ENCODE assay signal across 1 cellular context in the genomic region with DNA sequence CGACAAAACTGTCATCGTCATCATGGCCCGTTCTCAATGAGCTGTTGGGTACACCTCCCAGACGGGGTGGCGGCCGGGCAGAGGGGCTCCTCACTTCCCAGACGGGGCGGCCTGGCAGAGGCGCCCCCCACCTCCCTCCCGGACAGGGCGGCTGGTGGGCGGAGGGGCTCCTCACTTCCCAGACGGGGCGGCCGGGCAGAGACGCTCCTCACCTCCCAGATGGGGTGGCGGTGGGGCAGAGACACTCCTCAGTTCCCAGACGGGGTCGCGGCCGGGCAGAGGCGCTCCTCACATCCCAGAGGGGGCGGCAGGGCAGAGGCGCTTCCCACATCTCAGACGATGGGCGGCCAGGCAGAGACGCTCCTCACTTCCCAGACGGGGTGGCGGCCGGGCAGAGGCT.
A peak's percentile ranks its signal among the peaks of the same experiment; 100 is the strongest.
DNase-seq lines count a peak whose midpoint lies in the region; TF ChIP-seq lines count a peak whose summit lies in the region.
"Not testable (repeated sequence)": the region's sequence is repeated elsewhere in the genome, so short reads cannot be mapped to it uniquely, and the experiment has no call there.

No MANE protein-coding gene starts in this region.

- not testable (repeated sequence) for H3K27me3 Mint-ChIP-seq in glutamatergic neuron (ENCODE audit: unreplicated experiment)

- H3K4me1 Mint-ChIP-seq in glutamatergic neuron (ENCODE audit: low read depth, unreplicated experiment), result peaks cover 11% of the 10 kb centered on the region

- not testable (repeated sequence) for DNase-seq in glutamatergic neuron

- peak overlapping the region; percentile 52 for H3K27ac Mint-ChIP-seq in glutamatergic neuron (ENCODE audit: unreplicated experiment)

- H3K4me3 Mint-ChIP-seq in glutamatergic neuron (ENCODE audit: unreplicated experiment), result not testable (repeated sequence)

- TF ChIP-seq CTCF in glutamatergic neuron (IDR thresholded peaks at IDR 0.05; ENCODE audit: partially characterized antibody, unreplicated experiment), result not testable (repeated sequence)

- not testable (repeated sequence) for H3K9me3 Mint-ChIP-seq in glutamatergic neuron (ENCODE audit: unreplicated experiment)

- H3K36me3 Mint-ChIP-seq in glutamatergic neuron (ENCODE audit: unreplicated experiment), result not testable (repeated sequence)
